8 cellular contexts compared by ENCODE assay signal in genomic region chr11:69497221-69497787, GRCh38. TPM values are rescaled to one million over a fixed set of nuclear protein-coding genes. Genes with fewer than 3 reads are reported as not detected.
A peak's percentile ranks its signal among the peaks of the same experiment; 100 is the strongest.
DNase-seq lines count a peak whose midpoint lies in the region; ATAC-seq and TF ChIP-seq lines count a peak whose summit lies in the region.

No MANE protein-coding gene starts in this region.

- H3K9me3 ChIP-seq in stomach smooth muscle (ENCODE audit: control insufficient read depth in 2 of 2, low read length in 2 of 2) = no peaks in the 10 kb centered on the region

- peaks cover 22% of the 10 kb centered on the region for H3K4me1 Mint-ChIP-seq in stimulated activated memory B cell treated with anti-CD40 and anti-IgM and Interleukin-4, amounts not matched to agents 10 μg/mL and 1 μg/mL and 100 μg/mL, for 72 hours

- H3K27me3 ChIP-seq in kidney epithelial cell (ENCODE audit: control insufficient read depth, insufficient read depth, low read length) (peaks cover 1% of the 10 kb centered on the region), stomach smooth muscle (ENCODE audit: control insufficient read depth in 1 of 2, insufficient read depth in 2 of 2, low read length in 2 of 2) (no peaks in the 10 kb centered on the region)

- H3K27me3 Mint-ChIP-seq in stimulated activated memory B cell treated with anti-CD40 and anti-IgM and Interleukin-4, amounts not matched to agents 10 μg/mL and 1 μg/mL and 100 μg/mL, for 72 hours = peaks cover 48% of the 10 kb centered on the region

- H3K9ac ChIP-seq in stomach smooth muscle (ENCODE audit: low read length in 2 of 2) = peak overlapping the region in 1 of 2 donors; percentile 9

- H3K27ac ChIP-seq in stomach smooth muscle (ENCODE audit: low read length) = peak overlapping the region; percentile 49

- H3K4me3 ChIP-seq in cardiac fibroblast (replicated peaks in 1 of 2; ENCODE audit: low read depth in 2 of 2, low read length in 2 of 2) (no peak overlapping the region), kidney epithelial cell (ENCODE audit: low read depth, low read length) (no peak overlapping the region), stomach smooth muscle (ENCODE audit: low read length in 2 of 2) (peak overlapping the region in 1 of 2 donors; percentile 40)

- H3K36me3 ChIP-seq in kidney epithelial cell (ENCODE audit: control insufficient read depth, insufficient read depth, low read length) (no peaks in the 10 kb centered on the region), stomach smooth muscle (ENCODE audit: control insufficient read depth in 2 of 2, insufficient read depth in 2 of 2, low read length in 2 of 2) (no peaks in the 10 kb centered on the region)

- H3K4me1 ChIP-seq in stomach smooth muscle (ENCODE audit: control insufficient read depth, insufficient read depth, low read length) = peaks cover 20% of the 10 kb centered on the region

- H3K27ac Mint-ChIP-seq in stimulated activated memory B cell treated with anti-CD40 and anti-IgM and Interleukin-4, amounts not matched to agents 10 μg/mL and 1 μg/mL and 100 μg/mL, for 72 hours = no peak overlapping the region

- peak; percentile 85 for DNase-seq in HK-2 (ENCODE audit: unreplicated experiment)
- peak; percentile 96 for DNase-seq in cardiac fibroblast (ENCODE audit: low read depth in 2 of 2)
- peak; percentile 83 for DNase-seq in kidney epithelial cell (ENCODE audit: low read depth)
- DNase-seq in SKM-1 (lab: John Stamatoyannopoulos, UW; ENCODE audit: unreplicated experiment) = no peak
- DNase-seq in stimulated activated CD4-positive, alpha-beta T cell treated with anti-CD3 and anti-CD28 coated beads, Interleukin-12 subunit alpha, Interleukin-12 subunit beta, amount 100 ng/mL, for 4 hours = no peak
- no peak for DNase-seq in NCI-H2081 treated with DMSO at 0.1 percent for 48 hours (lab: John Stamatoyannopoulos, UW)

- no peak overlapping the region for H3K4me3 Mint-ChIP-seq in stimulated activated memory B cell treated with anti-CD40 and anti-IgM and Interleukin-4, amounts not matched to agents 10 μg/mL and 1 μg/mL and 100 μg/mL, for 72 hours

- no peaks in the 10 kb centered on the region for H3K9me3 Mint-ChIP-seq in stimulated activated memory B cell treated with anti-CD40 and anti-IgM and Interleukin-4, amounts not matched to agents 10 μg/mL and 1 μg/mL and 100 μg/mL, for 72 hours

- no peak for ATAC-seq in stimulated activated memory B cell treated with anti-CD40 and anti-IgM and Interleukin-4, amounts not matched to agents 10 μg/mL and 1 μg/mL and 100 μg/mL, for 72 hours

- TF ChIP-seq CTCF in cardiac fibroblast (IDR thresholded peaks at IDR 0.05; ENCODE audit: low read depth, low read length) (no peak), kidney epithelial cell (IDR thresholded peaks at IDR 0.05; ENCODE audit: insufficient read depth, low read length, poor library complexity, severe bottlenecking) (no peak)

- no peaks in the 10 kb centered on the region for H3K36me3 Mint-ChIP-seq in stimulated activated memory B cell treated with anti-CD40 and anti-IgM and Interleukin-4, amounts not matched to agents 10 μg/mL and 1 μg/mL and 100 μg/mL, for 72 hours

RNA-seq across cellular contexts. Expression of gene LINC01488, which starts 15.8 kb away (rescaled TPM):
- not detected in 2 replicates for total RNA-seq in kidney epithelial cell

Comparison
In these comparisons a context has a peak if more than half of its experiments do, and no peak if none do; other contexts are left out.
1. DNase-seq: peak in HK-2 (single experiment), cardiac fibroblast (2 of 2) and kidney epithelial cell (single experiment); none in SKM-1 (single experiment), stimulated activated CD4-positive, alpha-beta T cell treated with anti-CD3 and anti-CD28 coated beads, Interleukin-12 subunit alpha, Interleukin-12 subunit beta, amount 100 ng/mL, for 4 hours (single experiment) and NCI-H2081 treated with DMSO at 0.1 percent for 48 hours (single experiment).